ENCODE assay signal across 8 cellular contexts in the genomic region with DNA sequence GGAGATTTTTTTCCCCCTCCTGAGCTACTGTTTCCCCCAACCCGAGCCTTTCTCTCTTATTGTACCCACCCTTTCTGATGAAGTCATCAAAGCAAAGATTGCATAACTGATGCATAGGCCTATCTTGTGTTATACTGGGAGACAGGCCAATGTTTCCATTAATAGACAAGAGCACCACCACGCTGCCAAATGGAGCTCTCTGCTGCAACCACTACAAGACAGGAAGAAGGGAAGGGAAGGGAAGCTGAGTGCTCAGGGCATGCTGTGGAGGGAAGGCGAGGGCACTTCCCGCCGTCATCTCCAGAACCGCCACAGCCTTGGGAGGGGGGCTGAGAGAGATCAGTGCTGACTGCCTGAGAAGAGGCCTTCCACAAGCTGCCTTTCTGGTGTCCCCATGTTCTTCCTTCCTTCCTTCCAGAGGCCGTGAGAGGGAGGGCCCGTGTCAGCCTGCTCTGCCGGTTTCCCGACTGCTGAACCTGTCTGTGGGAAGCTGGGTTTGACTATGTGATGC.
DNase-seq lines count a peak whose midpoint lies in the region; ATAC-seq, FAIRE-seq and TF ChIP-seq lines count a peak whose summit lies in the region.

No MANE protein-coding gene starts in this region.

- TF ChIP-seq CTCF in astrocyte of the spinal cord (IDR thresholded peaks at IDR 0.05; ENCODE audit: low read depth, low read length): peak; percentile 33

- H3K4me3 ChIP-seq in astrocyte of the spinal cord (ENCODE audit: low read depth, low read length): no peak overlapping the region

- FAIRE-seq in islet of Langerhans (lab: Jason Lieb, UNC): peak; percentile 89

- in situ Hi-C loops in astrocyte of the spinal cord (cut with HindIII; ENCODE audit: low sequenced_read_pairs): no loop called here

- no peak for ATAC-seq in GM19397 (IDR thresholded peaks at IDR 0.05; ENCODE audit: unreplicated experiment)

- DNase-seq in CD1c-positive myeloid dendritic cell (ENCODE audit: extremely low spot score): peak; percentile 37
- DNase-seq in NCI-H2029 treated with DMSO at 0.1 percent for 48 hours (lab: John Stamatoyannopoulos, UW): peak; percentile 95
- DNase-seq in astrocyte of the spinal cord (ENCODE audit: low read depth, low spot score): peak; percentile 89
- DNase-seq in stromal cell of bone marrow (ENCODE audit: low read depth): peak; percentile 91
- DNase-seq in stimulated activated CD4-positive, alpha-beta T cell treated with anti-CD3 and anti-CD28 coated beads, Interleukin-15, amount 100 ng/mL, for 24 hours: no peak
- DNase-seq in activated CD4-positive, alpha-beta T cell treated with anti-CD3 and anti-CD28 coated beads, Interleukin-2, amount 50 U/mL, for 4 hours: no peak

Comparison
In these comparisons a context has a peak if more than half of its experiments do, and no peak if none do; other contexts are left out.
1. DNase-seq: peak in CD1c-positive myeloid dendritic cell (single experiment), NCI-H2029 treated with DMSO at 0.1 percent for 48 hours (single experiment), astrocyte of the spinal cord (single experiment) and stromal cell of bone marrow (single experiment); none in stimulated activated CD4-positive, alpha-beta T cell treated with anti-CD3 and anti-CD28 coated beads, Interleukin-15, amount 100 ng/mL, for 24 hours (single experiment) and activated CD4-positive, alpha-beta T cell treated with anti-CD3 and anti-CD28 coated beads, Interleukin-2, amount 50 U/mL, for 4 hours (0 of 2).